ENCODE assay signal across 21 cellular contexts in genomic region chr11:97956904-97957303, GRCh38.
"Had no signal": no experiment of that assay in that cellular context is flagged by ENCODE, and none has a peak within 500 bp of the region (broad histone marks: within the 10 kb centered on the region; RNA-seq: fewer than 3 reads in every experiment).

No MANE protein-coding gene starts in this region.

- H3K9ac ChIP-seq: KMS-11 had no signal

- H3K4me2 ChIP-seq: KMS-11 had no signal

- H3K27ac ChIP-seq: KMS-11, SJSA1, SK-N-MC had no signal

- DNase-seq: Kasumi-1, MM.1S, NCI-H1092 treated with DMSO at 0.1 percent for 48 hours, NCI-H1436, NCI-H187, NCI-H2029, NCI-H2081 treated with DMSO at 0.1 percent for 48 hours, NCI-H2171, NCI-H226, NCI-H446, NCI-H510A, NCI-H524 treated with DMSO at 0.1 percent for 48 hours, NCI-H69, NCI-H774, Right ventricle myocardium superior, RPMI8226, SIG-M5 had no signal

- FAIRE-seq: RCC 7860 had no signal

- H3K27me3 ChIP-seq: SJSA1 had no signal

- H3K36me3 ChIP-seq: SJSA1 had no signal

- H3K9me3 ChIP-seq: SJSA1 had no signal

- H3K4me3 ChIP-seq: SJSA1, SK-N-MC had no signal

- H3K4me1 ChIP-seq: SJSA1 had no signal
